8 cellular contexts compared by ENCODE assay signal in the genomic region with DNA sequence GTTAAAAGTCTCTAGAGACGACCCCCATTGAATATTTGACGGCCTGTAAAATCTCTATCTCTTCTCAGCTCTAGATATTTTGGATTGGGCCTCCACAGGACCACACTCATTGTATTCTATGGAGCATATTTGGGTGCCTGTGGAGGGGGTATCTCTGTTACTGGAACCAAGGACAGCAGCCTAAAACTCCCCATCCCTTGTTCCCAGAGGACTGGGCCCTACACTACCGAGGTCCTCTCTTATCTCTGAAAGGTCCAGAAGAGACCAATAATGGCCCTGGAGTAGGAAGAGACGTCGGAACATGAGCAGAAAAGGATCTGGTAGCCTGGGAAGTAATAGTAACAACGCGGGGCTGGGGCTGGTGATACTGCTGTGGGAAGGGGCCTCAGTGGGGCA.
DNase-seq lines count a peak whose midpoint lies in the region; ATAC-seq and TF ChIP-seq lines count a peak whose summit lies in the region.

No MANE protein-coding gene starts in this region.

- no peaks in the 10 kb centered on the region for H3K27me3 Mint-ChIP-seq in central memory CD8-positive, alpha-beta T cell

- no peaks in the 10 kb centered on the region for H3K9me3 ChIP-seq in muscle layer of duodenum (ENCODE audit: control insufficient read depth in 1 of 2, low read length in 2 of 2)

- H3K36me3 Mint-ChIP-seq in central memory CD8-positive, alpha-beta T cell (ENCODE audit: insufficient read depth), result peaks cover 33% of the 10 kb centered on the region

- H3K27ac Mint-ChIP-seq in central memory CD8-positive, alpha-beta T cell (ENCODE audit: low read depth), result peak overlapping the region; percentile 98

- H3K4me3 Mint-ChIP-seq in central memory CD8-positive, alpha-beta T cell, result peak overlapping the region; percentile 95

- H3K4me3 ChIP-seq in AG10803 (ENCODE audit: low read length), result peak overlapping the region; percentile 92
- peak overlapping the region; percentile 84 for H3K4me3 ChIP-seq in HL-60 (replicated peaks; ENCODE audit: insufficient read depth, low read length)
- peak overlapping the region; percentile 93 to 94 for H3K4me3 ChIP-seq in muscle layer of duodenum (ENCODE audit: low read depth in 1 of 2, low read length in 2 of 2)

- peaks cover 5 to 6% of the 10 kb centered on the region in 2 donors for H3K36me3 ChIP-seq in muscle layer of duodenum (ENCODE audit: control insufficient read depth in 1 of 2, insufficient read depth in 2 of 2, low read length in 2 of 2)

- H3K9me3 Mint-ChIP-seq in central memory CD8-positive, alpha-beta T cell, result no peaks in the 10 kb centered on the region

- H3K27me3 ChIP-seq in HL-60 (ENCODE audit: insufficient read depth, poor library complexity, severe bottlenecking) (no peaks in the 10 kb centered on the region), muscle layer of duodenum (ENCODE audit: low read depth, low read length) (no peaks in the 10 kb centered on the region)

- peak overlapping the region; percentile 91 for H3K27ac ChIP-seq in HL-60 (replicated peaks)
- H3K27ac ChIP-seq in muscle layer of duodenum (ENCODE audit: low read length), result peak overlapping the region; percentile 91

- H3K4me1 Mint-ChIP-seq in central memory CD8-positive, alpha-beta T cell, result peaks cover 61% of the 10 kb centered on the region

- DNase-seq in AG10803 (ENCODE audit: low read depth), result no peak
- DNase-seq in HL-60 (ENCODE audit: low read depth in 1 of 2, low spot score in 1 of 2), result no peak
- no peak for DNase-seq in central memory CD8-positive, alpha-beta T cell (ENCODE audit: low spot score in 2 of 2)
- no peak for DNase-seq in SIG-M5 (lab: John Stamatoyannopoulos, UW)
- DNase-seq in anterior cingulate cortex (lab: John Stamatoyannopoulos, UW), result no peak

- peaks cover 15 to 63% of the 10 kb centered on the region in 2 donors for H3K4me1 ChIP-seq in muscle layer of duodenum (ENCODE audit: control insufficient read depth in 1 of 2, insufficient read depth in 2 of 2, low read length in 2 of 2)

- ATAC-seq in central memory CD8-positive, alpha-beta T cell (replicated peaks; ENCODE audit: extremely low read depth, poor library complexity, severe bottlenecking), result no peak
- ATAC-seq in GM21447 (IDR thresholded peaks at IDR 0.05; ENCODE audit: unreplicated experiment) (no peak), HG02885 (IDR thresholded peaks at IDR 0.05; ENCODE audit: poor library complexity, unreplicated experiment) (no peak)

- no peak for TF ChIP-seq CTCF in AG10803 (conservative IDR thresholded peaks at IDR 0.05; ENCODE audit: low read length)
- no peak for TF ChIP-seq CTCF in HL-60 (IDR thresholded peaks at IDR 0.05; ENCODE audit: insufficient read depth, low read length)
